22 cellular contexts compared by ENCODE assay signal in genomic region chr6:155324993-155325392, GRCh38.
"Had no signal": no experiment of that assay in that cellular context is flagged by ENCODE, and none has a peak within 500 bp of the region (broad histone marks: within the 10 kb centered on the region; RNA-seq: fewer than 3 reads in every experiment).

No MANE protein-coding gene starts in this region.

- H3K36me3 ChIP-seq: MG63, Peyer's patch, SJCRH30 had no signal

- ATAC-seq: Right ventricle myocardium inferior, T-cell had no signal

- H3K4me2 ChIP-seq: PC-9 had no signal

- H3K4me3 ChIP-seq: MG63, PC-9, Peyer's patch, SJCRH30 had no signal

- DNase-seq: KBM-7; MG63; MV-4-11; NCI-H1048; NCI-H1105; NCI-H1417 treated with DMSO at 0.1 percent for 48 hours; NCI-H146; NCI-H1694 treated with DMSO at 0.1 percent for 48 hours; NCI-H1930; NCI-H2081; NCI-H2107; NCI-H2227 treated with DMSO at 0.1 percent for 48 hours; NCI-H524; NCI-H748 treated with DMSO at 0.1 percent for 48 hours; NK-92 treated with Interleukin-12 subunit alpha and Interleukin-12 subunit beta, amount 100 ng/mL, for 24 hours; PC-9; Peyer's patch; SHP77 treated with DMSO at 0.1 percent for 48 hours; SJCRH30; SW 1271; T-cell had no signal

- H3K9me3 ChIP-seq: MG63, Peyer's patch had no signal

- H3K27ac ChIP-seq: PC-9, Peyer's patch, SJCRH30 had no signal

- H3K27me3 ChIP-seq: MG63, Peyer's patch, SJCRH30 had no signal
